16 cellular contexts compared by ENCODE assay signal in the genomic region with DNA sequence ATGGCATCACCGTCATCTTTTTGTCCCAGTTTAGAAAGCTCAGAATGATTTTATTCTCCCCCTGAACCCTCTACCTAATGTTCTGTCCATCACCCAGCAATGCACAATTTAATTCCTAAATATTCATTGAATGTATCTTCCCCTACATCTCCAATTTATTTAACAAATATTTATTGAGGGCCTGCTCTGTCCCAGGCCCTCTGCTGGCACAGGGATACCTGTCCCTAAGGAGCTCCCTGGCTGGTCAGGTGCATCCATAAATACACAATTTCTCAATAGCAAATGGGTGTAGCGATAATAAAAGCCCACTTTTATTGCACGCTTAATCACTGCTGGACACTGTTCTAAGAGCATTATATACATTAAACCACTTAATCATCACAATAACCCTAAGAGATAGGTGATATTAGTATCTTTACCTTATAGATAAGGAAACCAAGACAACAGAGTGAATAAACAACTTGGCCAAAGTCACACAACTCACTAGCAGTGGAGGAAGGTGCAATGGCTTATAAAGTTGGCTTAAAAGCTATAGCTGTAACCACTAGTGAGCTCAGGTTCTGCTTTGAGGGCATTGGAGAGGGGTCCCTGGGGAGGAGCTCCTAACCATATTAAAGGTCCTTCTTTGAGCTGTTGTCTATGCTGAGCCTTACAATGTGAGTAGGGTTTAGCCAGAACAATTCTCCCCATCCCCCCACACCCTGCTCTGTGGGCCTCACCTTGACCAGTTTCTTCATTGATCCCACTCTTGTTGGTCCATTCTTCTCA.
"Had no signal": no experiment of that assay in that cellular context is flagged by ENCODE, and none has a peak within 500 bp of the region (broad histone marks: within the 10 kb centered on the region; RNA-seq: fewer than 3 reads in every experiment).

No MANE protein-coding gene starts in this region.

- DNase-seq: activated CD4-positive, alpha-beta memory T cell treated with anti-CD3 and anti-CD28 coated beads for 36 hours; activated CD4-positive, alpha-beta T cell treated with anti-CD3 and anti-CD28 coated beads for 36 hours; activated CD8-positive, alpha-beta memory T cell treated with anti-CD3 and anti-CD28 coated beads, Interleukin-2, amount 10 ng/mL, durations not matched to agents 7 days and 5 days; activated effector memory CD4-positive, alpha-beta T cell treated with Interleukin-2 at 50 U/mL for 16 hours; activated naive CD4-positive, alpha-beta T cell treated with anti-CD3 and anti-CD28 coated beads, Interleukin-2, amount 50 U/mL, for 16 hours; activated T-cell treated with anti-CD3 and anti-CD28 coated beads, Interleukin-2, amount 50 U/mL, for 24 hours; heart right ventricle; islet precursor cell; naive thymus-derived CD8-positive, alpha-beta T cell; stimulated activated CD4-positive, alpha-beta T cell treated with anti-CD3 and anti-CD28 coated beads, Interleukin-4, amount 100 ng/mL, for 1 hour; stimulated activated naive CD4-positive, alpha-beta T cell treated with Interleukin-2 at 50 U/mL for 16 hours; T-helper 17 cell; WERI-Rb-1 had no signal

- H3K9me3 ChIP-seq: pancreas had no signal

- H3K27me3 Mint-ChIP-seq: activated CD4-positive, alpha-beta T cell treated with anti-CD3 and anti-CD28 coated beads for 36 hours; activated CD8-positive, alpha-beta memory T cell treated with anti-CD3 and anti-CD28 coated beads, Interleukin-2, amount 10 ng/mL, durations not matched to agents 7 days and 5 days; activated T-cell treated with anti-CD3 and anti-CD28 coated beads, Interleukin-2, amount 50 U/mL, for 24 hours; T-helper 17 cell had no signal

- H3K4me1 ChIP-seq: pancreas had no signal

- H3K36me3 ChIP-seq: gastroesophageal sphincter, heart right ventricle, pancreas, WERI-Rb-1 had no signal

- H3K27ac ChIP-seq: gastroesophageal sphincter, heart right ventricle, pancreas, WERI-Rb-1 had no signal

- H3K4me3 ChIP-seq: gastroesophageal sphincter, heart right ventricle, pancreas had no signal

- H3K4me1 Mint-ChIP-seq: T-helper 17 cell had no signal

- H3K27me3 ChIP-seq: gastroesophageal sphincter, heart right ventricle, pancreas had no signal

- H3K4me3 Mint-ChIP-seq: activated CD4-positive, alpha-beta memory T cell treated with anti-CD3 and anti-CD28 coated beads for 36 hours; activated CD4-positive, alpha-beta T cell treated with anti-CD3 and anti-CD28 coated beads for 36 hours; activated CD8-positive, alpha-beta memory T cell treated with anti-CD3 and anti-CD28 coated beads, Interleukin-2, amount 10 ng/mL, durations not matched to agents 7 days and 5 days; activated T-cell treated with anti-CD3 and anti-CD28 coated beads, Interleukin-2, amount 50 U/mL, for 24 hours; naive thymus-derived CD8-positive, alpha-beta T cell; T-helper 17 cell had no signal

- H3K27ac Mint-ChIP-seq: activated CD4-positive, alpha-beta memory T cell treated with anti-CD3 and anti-CD28 coated beads for 36 hours; activated CD4-positive, alpha-beta T cell treated with anti-CD3 and anti-CD28 coated beads for 36 hours; activated CD8-positive, alpha-beta memory T cell treated with anti-CD3 and anti-CD28 coated beads, Interleukin-2, amount 10 ng/mL, durations not matched to agents 7 days and 5 days; activated T-cell treated with anti-CD3 and anti-CD28 coated beads, Interleukin-2, amount 50 U/mL, for 24 hours; T-helper 17 cell had no signal

- ATAC-seq: activated CD4-positive, alpha-beta T cell treated with anti-CD3 and anti-CD28 coated beads for 36 hours; activated CD8-positive, alpha-beta memory T cell treated with anti-CD3 and anti-CD28 coated beads, Interleukin-2, amount 10 ng/mL, durations not matched to agents 7 days and 5 days; gastroesophageal sphincter; left lobe of liver; naive thymus-derived CD8-positive, alpha-beta T cell; pancreas; T-helper 17 cell had no signal
